ENCODE assay signal across 9 cellular contexts in the genomic region with DNA sequence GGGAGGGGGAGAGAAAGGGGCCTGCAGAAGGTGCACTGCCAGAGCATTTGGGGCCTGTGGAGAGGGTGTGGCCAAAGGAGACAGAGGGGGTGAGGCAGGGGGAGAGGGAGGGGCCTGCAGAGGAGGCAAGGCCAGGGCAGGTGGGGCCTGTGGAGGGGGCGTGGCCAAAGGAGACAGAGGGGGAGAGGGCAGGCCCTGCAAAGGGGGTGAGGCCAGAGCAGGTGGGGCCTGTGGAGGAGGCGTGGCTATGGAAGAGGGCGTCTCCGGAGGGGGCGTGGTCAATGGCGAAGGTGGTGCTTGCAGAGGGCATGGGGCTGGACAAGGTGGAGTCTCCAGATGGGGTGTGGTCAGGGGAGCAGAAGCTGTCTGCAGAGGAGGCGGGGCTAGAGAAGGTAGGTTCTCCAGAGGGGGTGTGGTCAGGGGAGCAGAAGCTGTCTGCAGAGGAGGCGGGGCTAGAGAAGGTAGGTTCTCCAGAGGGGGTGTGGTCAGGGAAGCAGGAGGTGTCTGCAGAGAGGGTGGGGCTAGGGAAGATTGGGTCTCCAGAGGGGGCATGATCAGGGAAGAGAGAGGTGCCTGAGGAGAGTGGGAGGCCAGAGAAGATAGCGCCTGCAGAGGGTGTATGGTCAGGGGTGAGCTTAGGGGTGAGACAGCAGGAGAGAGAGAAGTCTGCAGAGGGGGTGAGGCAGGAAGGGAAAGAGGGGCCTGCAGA. TPM values are rescaled to one million over a fixed set of nuclear protein-coding genes. Genes with fewer than 3 reads are reported as not detected.
DNase-seq lines count a peak whose midpoint lies in the region; ATAC-seq and TF ChIP-seq lines count a peak whose summit lies in the region.
"Had no signal": no experiment of that assay in that cellular context is flagged by ENCODE, and none has a peak within 500 bp of the region (broad histone marks: within the 10 kb centered on the region; RNA-seq: fewer than 3 reads in every experiment).

No MANE protein-coding gene starts in this region.

- H3K9ac ChIP-seq in HUES64 (ENCODE audit: low read depth, low read length): no peak overlapping the region

- CTCF ChIA-PET in MCF 10A (lab: Yijun Ruan, JAX): interaction anchor here (0.6 to 0.9 kb wide), 3 partner anchors 12 to 224 kb away, joined by 3 to 4 read pairs (median 4); no protein-coding TSS in a partner anchor

- H3K36me3 Mint-ChIP-seq in MCF 10A (ENCODE audit: insufficient read depth, unreplicated experiment): peaks cover 7% of the 10 kb centered on the region

- H3K27ac Mint-ChIP-seq in MCF 10A (ENCODE audit: low read depth, unreplicated experiment): peak overlapping the region; percentile 80

- peak overlapping the region; percentile 77 for H3K4me3 Mint-ChIP-seq in MCF 10A (ENCODE audit: unreplicated experiment)

- H3K4me1 ChIP-seq in HUES64 (ENCODE audit: insufficient read depth, low read length): 0 out of 2 replicates have a peak, but pooled peaks cover 6% of the 10 kb centered on the region
- H3K4me1 ChIP-seq in mesodermal cell (ENCODE audit: control insufficient read depth, insufficient read depth, low read length, poor library complexity, severe bottlenecking): peaks cover 10% of the 10 kb centered on the region

- H3K9me3 ChIP-seq in HUES64 (ENCODE audit: insufficient read depth, low read depth, low read length) (no peaks in the 10 kb centered on the region), mesodermal cell (ENCODE audit: control insufficient read depth, low read length) (no peaks in the 10 kb centered on the region)

- no TSS peak for BruUV-seq in MCF 10A (replicated peaks; lab: Mats Ljungman, UMichigan)

- intact Hi-C loops in MCF 10A (cut with micrococcal nuclease): no loop called here
- intact Hi-C loops in posterior vena cava (cut with DNase I): no loop called here

- peaks cover 23% of the 10 kb centered on the region for H3K27me3 ChIP-seq in HUES64 (ENCODE audit: insufficient read depth, low read length)

- H3K27ac ChIP-seq in HUES64 (ENCODE audit: low read depth, low read length) (peak overlapping the region; percentile 76; the same call in 1 of the 2 replicates), mesodermal cell (ENCODE audit: low read depth, low read length, severe bottlenecking) (peak overlapping the region; percentile 91)

- no peak for TF ChIP-seq CTCF in MCF 10A (IDR thresholded peaks at IDR 0.05; ENCODE audit: unreplicated experiment)

- DNase-seq in EL: peak; percentile 60
- DNase-seq in SKM-1 treated with dmso at 0.1 percent for 144 hours (lab: John Stamatoyannopoulos, UW; ENCODE audit: unreplicated experiment): peak; percentile 90
- DNase-seq in MCF 10A (ENCODE audit: unreplicated experiment): peak; percentile 92
- DNase-seq in posterior vena cava (ENCODE audit: low spot score): no peak

- ATAC-seq in GM18858 (IDR thresholded peaks at IDR 0.05; ENCODE audit: unreplicated experiment) (no peak), GM19328 (IDR thresholded peaks at IDR 0.05; ENCODE audit: unreplicated experiment) (no peak)

- H3K36me3 ChIP-seq in HUES64 (ENCODE audit: insufficient read depth, low read length) (no peaks in the 10 kb centered on the region), mesodermal cell (ENCODE audit: control insufficient read depth, insufficient read depth, low read length) (no peaks in the 10 kb centered on the region)

- POLR2A ChIA-PET in MCF 10A (lab: Yijun Ruan, JAX): interaction anchor here (0.9 to 1.8 kb wide), 2 partner anchors 17 to 32 kb away, joined by 3 to 5 read pairs; a partner anchor contains a TSS

- H3K4me3 ChIP-seq in HUES64 (ENCODE audit: low read length) (no peak overlapping the region), mesodermal cell (ENCODE audit: extremely low read depth, insufficient read depth, low read length, poor library complexity, severe bottlenecking) (peak overlapping the region; percentile 20)

- 64% methylated on average over 9 of the region's 9 CpGs for WGBS in HUES64
- 82 to 90% methylated on average over 3 to 4 of the region's 9 CpGs for WGBS in mesodermal cell (ENCODE audit: insufficient coverage in 2 of 2), 2 experiments

- no peaks in the 10 kb centered on the region for H3K9me3 Mint-ChIP-seq in MCF 10A (ENCODE audit: unreplicated experiment)

- H3K4me1 Mint-ChIP-seq in MCF 10A (ENCODE audit: insufficient read depth, unreplicated experiment): peaks cover 21% of the 10 kb centered on the region

- H3K27me3 Mint-ChIP-seq in MCF 10A (ENCODE audit: insufficient read depth, unreplicated experiment): no peaks in the 10 kb centered on the region

RNA-seq across cellular contexts. Expression of a gene that starts 3.5 kb away (rescaled TPM):
- 12.3 TPM for polyA plus RNA-seq in HUES64 (2013, experiment 1 of 2)
- polyA plus RNA-seq in HUES64 (2013, experiment 2 of 2): 16.3 TPM
- total RNA-seq in MCF 10A (2022): 0.10 and 0.26 TPM in 2 replicates
- 3.1 TPM for polyA plus RNA-seq in mesodermal cell (2013, experiment 1 of 2)
- 2.1 TPM for polyA plus RNA-seq in mesodermal cell (2013, experiment 2 of 2)
- under 1 TPM; 0.09 to 0.14 TPM for total RNA-seq in posterior vena cava

RNA-seq across cellular contexts. Expression of a gene that starts 17.6 kb away (rescaled TPM):
- polyA plus RNA-seq in HUES64 (2013, experiment 1 of 2): 1.3 TPM
- polyA plus RNA-seq in HUES64 (2013, experiment 2 of 2): 1.4 TPM
- 10.3 and 11.8 TPM in 2 replicates for total RNA-seq in MCF 10A (2022)
- 2.7 TPM for polyA plus RNA-seq in mesodermal cell (2013, experiment 1 of 2)
- 2.3 TPM for polyA plus RNA-seq in mesodermal cell (2013, experiment 2 of 2)
- not detected for total RNA-seq in posterior vena cava
- total RNA-seq: T-helper 2 cell treated with Interferon-gamma antibody and Interleukin-4, amounts not matched to agents 100 ng/mL and 5 ng/mL, for 36 hours had no signal

RNA-seq across cellular contexts. Expression of a gene that starts 33.0 kb away (rescaled TPM):
- 29.0 TPM for polyA plus RNA-seq in HUES64 (2013, experiment 1 of 2)
- 24.5 TPM for polyA plus RNA-seq in HUES64 (2013, experiment 2 of 2)
- total RNA-seq in MCF 10A (2022) (30.5 and 36.3 TPM in 2 replicates), posterior vena cava (10 to 100 TPM; 22.2 to 26.6 TPM)
- polyA plus RNA-seq in mesodermal cell (2013, experiment 1 of 2): 29.5 TPM
- 25.5 TPM for polyA plus RNA-seq in mesodermal cell (2013, experiment 2 of 2)

RNA-seq across cellular contexts. Expression of a gene that starts 40.7 kb away (rescaled TPM):
- 5.0 TPM for polyA plus RNA-seq in HUES64 (2013, experiment 1 of 2)
- 6.6 TPM for polyA plus RNA-seq in HUES64 (2013, experiment 2 of 2)
- total RNA-seq in MCF 10A (2022) (23.6 and 25.7 TPM in 2 replicates), posterior vena cava (10 to 100 TPM; 14.9 to 16.0 TPM)
- 14.9 TPM for polyA plus RNA-seq in mesodermal cell (2013, experiment 1 of 2)
- 9.8 TPM for polyA plus RNA-seq in mesodermal cell (2013, experiment 2 of 2)

RNA-seq across cellular contexts. Expression of a gene that starts 43.9 kb away (rescaled TPM):
- polyA plus RNA-seq in HUES64 (2013, experiment 1 of 2): 0.40 TPM
- polyA plus RNA-seq in HUES64 (2013, experiment 2 of 2): 1.5 TPM
- 3.3 and 4.5 TPM in 2 replicates for total RNA-seq in MCF 10A (2022)
- 3.5 TPM for polyA plus RNA-seq in mesodermal cell (2013, experiment 1 of 2)
- polyA plus RNA-seq in mesodermal cell (2013, experiment 2 of 2): 1.6 TPM
- 1 to 10 TPM; 1.5 to 4.4 TPM for total RNA-seq in posterior vena cava

Comparison
In these comparisons a context has a peak if more than half of its experiments do, and no peak if none do; other contexts are left out.
1. RNA of a gene that starts 17.6 kb away (total RNA-seq): 10.3 to 11.8 TPM in MCF 10A; not detected in posterior vena cava; every median in the first group is over 10 times any median in the second.